Comparison of ENCODE assay signal across 19 cellular contexts in the genomic region with DNA sequence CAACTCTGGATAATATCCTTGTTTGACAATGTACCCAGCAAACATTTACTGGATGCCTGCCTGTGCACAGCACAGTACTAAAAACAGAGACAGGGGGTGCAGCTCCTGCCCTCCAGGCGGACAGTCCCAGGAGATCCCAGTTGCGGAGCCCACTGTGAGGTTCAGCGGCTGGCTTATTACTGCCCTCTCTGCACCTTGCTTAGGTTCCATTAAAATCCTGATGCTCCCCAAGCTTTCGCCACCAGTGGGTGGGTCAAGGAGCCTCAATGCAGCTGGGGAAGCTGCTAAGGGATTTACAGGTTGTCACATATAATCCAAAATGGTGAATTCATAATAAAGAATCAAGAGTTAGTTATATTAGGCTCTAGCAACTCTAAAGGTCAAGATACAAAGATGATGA. TPM values are rescaled to one million over a fixed set of nuclear protein-coding genes. Genes with fewer than 3 reads are reported as not detected.
A peak's percentile ranks its signal among the peaks of the same experiment; 100 is the strongest.
DNase-seq lines count a peak whose midpoint lies in the region; ATAC-seq and TF ChIP-seq lines count a peak whose summit lies in the region.
"Had no signal": no experiment of that assay in that cellular context is flagged by ENCODE, and none has a peak within 500 bp of the region (broad histone marks: within the 10 kb centered on the region; RNA-seq: fewer than 3 reads in every experiment).

No MANE protein-coding gene starts in this region.

- intact Hi-C loops in esophagus muscularis mucosa (cut with DNase I) = no loop called here
- intact Hi-C loops in sciatic nerve (cut with DNase I) = no loop called here

- CTCF ChIA-PET in activated naive CD4-positive, alpha-beta T cell treated with anti-CD3 and anti-CD28 coated beads, Interleukin-2, amount 10 ng/mL, durations not matched to agents 7 days and 5 days (lab: Charles Lee) = interaction anchor here (1.2 kb wide), 1 partner anchor 10 kb away, joined by 4 read pairs; no protein-coding TSS in a partner anchor

- TF ChIP-seq CTCF in esophagus muscularis mucosa (IDR thresholded peaks at IDR 0.05) (no peak), glutamatergic neuron (IDR thresholded peaks at IDR 0.05; ENCODE audit: partially characterized antibody, unreplicated experiment) (no peak)

- no peaks in the 10 kb centered on the region for H3K4me1 Mint-ChIP-seq in activated naive CD4-positive, alpha-beta T cell treated with anti-CD3 and anti-CD28 coated beads, Interleukin-2, amount 10 ng/mL, durations not matched to agents 7 days and 5 days
- peaks cover 38% of the 10 kb centered on the region for H3K4me1 Mint-ChIP-seq in glutamatergic neuron (ENCODE audit: low read depth, unreplicated experiment)

- H3K27me3 ChIP-seq in esophagus muscularis mucosa = no peaks in the 10 kb centered on the region

- H3K9me3 ChIP-seq in esophagus muscularis mucosa = no peaks in the 10 kb centered on the region

- H3K9me3 Mint-ChIP-seq in activated naive CD4-positive, alpha-beta T cell treated with anti-CD3 and anti-CD28 coated beads, Interleukin-2, amount 10 ng/mL, durations not matched to agents 7 days and 5 days = no peaks in the 10 kb centered on the region
- peaks cover 8% of the 10 kb centered on the region for H3K9me3 Mint-ChIP-seq in glutamatergic neuron (ENCODE audit: unreplicated experiment)

- H3K36me3 Mint-ChIP-seq in activated naive CD4-positive, alpha-beta T cell treated with anti-CD3 and anti-CD28 coated beads, Interleukin-2, amount 10 ng/mL, durations not matched to agents 7 days and 5 days = no peaks in the 10 kb centered on the region
- peaks cover 4% of the 10 kb centered on the region for H3K36me3 Mint-ChIP-seq in glutamatergic neuron (ENCODE audit: unreplicated experiment)

- H3K27me3 Mint-ChIP-seq in activated naive CD4-positive, alpha-beta T cell treated with anti-CD3 and anti-CD28 coated beads, Interleukin-2, amount 10 ng/mL, durations not matched to agents 7 days and 5 days = peaks cover 29% of the 10 kb centered on the region
- H3K27me3 Mint-ChIP-seq in glutamatergic neuron (ENCODE audit: unreplicated experiment) = peaks cover 11% of the 10 kb centered on the region

- no peaks in the 10 kb centered on the region for H3K4me1 ChIP-seq in esophagus muscularis mucosa

- H3K27ac Mint-ChIP-seq in activated naive CD4-positive, alpha-beta T cell treated with anti-CD3 and anti-CD28 coated beads, Interleukin-2, amount 10 ng/mL, durations not matched to agents 7 days and 5 days = no peak overlapping the region
- H3K27ac Mint-ChIP-seq in glutamatergic neuron (ENCODE audit: unreplicated experiment) = no peak overlapping the region

- H3K27ac ChIP-seq in esophagus muscularis mucosa (replicated peaks in 1 of 4) = no peak overlapping the region
- H3K27ac ChIP-seq: RWPE1 had no signal

- WGBS in esophagus muscularis mucosa = 98% methylated on average over 4 of the region's 4 CpGs

- H3K4me3 Mint-ChIP-seq in activated naive CD4-positive, alpha-beta T cell treated with anti-CD3 and anti-CD28 coated beads, Interleukin-2, amount 10 ng/mL, durations not matched to agents 7 days and 5 days = no peak overlapping the region
- H3K4me3 Mint-ChIP-seq in glutamatergic neuron (ENCODE audit: unreplicated experiment) = no peak overlapping the region

- TF ChIP-seq POLR2A in esophagus muscularis mucosa (IDR thresholded peaks at IDR 0.05; ENCODE audit: low read depth) = no peak

- H3K4me3 ChIP-seq in esophagus muscularis mucosa = no peak overlapping the region

- TF ChIP-seq EP300 in esophagus muscularis mucosa (IDR thresholded peaks at IDR 0.05) = no peak

- no peaks in the 10 kb centered on the region for H3K36me3 ChIP-seq in esophagus muscularis mucosa

- ATAC-seq in sciatic nerve = no peak
- ATAC-seq: HCT116, Panc1 had no signal

- peak; percentile 4 for DNase-seq in activated naive CD4-positive, alpha-beta T cell treated with anti-CD3 and anti-CD28 coated beads, Interleukin-2, amount 10 ng/mL, durations not matched to agents 7 days and 5 days
- no peak for DNase-seq in activated naive CD4-positive, alpha-beta T cell treated with Interleukin-2 at 50 U/mL for 16 hours
- DNase-seq in esophagus muscularis mucosa (ENCODE audit: extremely low spot score) (peak; percentile 81), sciatic nerve (ENCODE audit: low spot score) (peak; percentile 7), ureter (ENCODE audit: low spot score) (peak; percentile 13), pons (ENCODE audit: low spot score) (no peak), glutamatergic neuron (no peak)
- DNase-seq: Calu3, NCI-H1092, NCI-H1417 treated with DMSO at 0.1 percent for 48 hours, NCI-H1694 treated with DMSO at 0.1 percent for 48 hours, NCI-H2081, NCI-H226, NCI-H510A, NCI-H69, SHP77 treated with DMSO at 0.1 percent for 48 hours had no signal

RNA-seq across cellular contexts. Expression of gene CRACDL, which starts 38.3 kb away (rescaled TPM):
- total RNA-seq in esophagus muscularis mucosa (1 to 10 TPM; 1.7 to 4.7 (median 3.3) TPM), sciatic nerve (12.4 TPM), ureter (25.5 TPM), glutamatergic neuron (ENCODE audit: unreplicated experiment) (2.1 TPM)

Comparison
In these comparisons a context has a peak if more than half of its experiments do, and no peak if none do; other contexts are left out.
1. DNase-seq: peak in activated naive CD4-positive, alpha-beta T cell treated with anti-CD3 and anti-CD28 coated beads, Interleukin-2, amount 10 ng/mL, durations not matched to agents 7 days and 5 days (single experiment), esophagus muscularis mucosa (single experiment), sciatic nerve (single experiment) and ureter (single experiment); none in activated naive CD4-positive, alpha-beta T cell treated with Interleukin-2 at 50 U/mL for 16 hours (single experiment), pons (single experiment) and glutamatergic neuron (single experiment).